ENCODE assay signal across 1 cellular context in the genomic region with DNA sequence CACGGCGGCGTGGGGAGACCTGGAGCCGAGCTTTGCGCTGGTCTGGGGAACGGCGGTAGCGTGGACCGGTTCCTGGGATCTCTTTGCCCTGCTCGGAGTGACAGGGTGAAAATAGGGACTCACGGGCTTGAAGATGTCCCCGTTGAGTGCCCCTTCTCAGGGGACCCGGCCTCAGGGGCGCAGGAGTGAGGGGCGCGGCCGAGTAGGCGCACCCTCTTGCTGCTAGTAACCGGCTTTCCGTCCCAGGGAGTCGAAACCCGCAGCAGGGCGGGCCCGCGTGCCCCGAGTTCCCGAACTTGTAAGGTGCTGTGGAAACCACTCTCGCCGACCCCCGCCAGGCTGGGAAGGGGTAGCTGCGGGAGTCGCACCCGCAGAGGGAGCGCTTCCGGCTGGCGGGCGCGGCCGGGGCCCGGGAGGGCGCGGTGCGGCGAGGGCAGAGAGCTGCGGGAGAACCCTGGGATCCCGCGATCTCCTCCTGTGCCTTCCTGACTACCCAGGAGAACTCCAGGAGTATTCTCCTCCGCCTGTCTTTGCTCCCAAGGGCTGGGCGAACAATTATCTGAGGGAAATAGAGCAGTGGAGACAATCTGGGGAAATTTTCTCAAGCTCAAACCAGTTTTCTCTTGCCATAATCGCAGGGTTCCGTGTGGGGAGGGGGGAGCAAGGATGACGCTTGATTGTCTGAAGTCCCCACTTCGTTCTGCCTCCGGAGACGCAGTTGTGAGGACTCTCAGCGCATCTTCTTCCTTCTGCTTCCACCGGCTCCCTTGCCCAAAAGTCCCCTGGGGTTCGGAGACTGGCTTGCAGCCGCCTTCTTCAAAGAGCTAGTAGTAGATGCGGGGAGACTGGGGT.
A peak's percentile ranks its signal among the peaks of the same experiment; 100 is the strongest.
TF ChIP-seq lines count a peak whose summit lies in the region.

No MANE protein-coding gene starts in this region.

TF ChIP-seq in GM23338, 12 proteins besides CTCF, POLR2A, EP300 and RAD21 (continued from another document):
- TF ChIP-seq, protein P1, sequence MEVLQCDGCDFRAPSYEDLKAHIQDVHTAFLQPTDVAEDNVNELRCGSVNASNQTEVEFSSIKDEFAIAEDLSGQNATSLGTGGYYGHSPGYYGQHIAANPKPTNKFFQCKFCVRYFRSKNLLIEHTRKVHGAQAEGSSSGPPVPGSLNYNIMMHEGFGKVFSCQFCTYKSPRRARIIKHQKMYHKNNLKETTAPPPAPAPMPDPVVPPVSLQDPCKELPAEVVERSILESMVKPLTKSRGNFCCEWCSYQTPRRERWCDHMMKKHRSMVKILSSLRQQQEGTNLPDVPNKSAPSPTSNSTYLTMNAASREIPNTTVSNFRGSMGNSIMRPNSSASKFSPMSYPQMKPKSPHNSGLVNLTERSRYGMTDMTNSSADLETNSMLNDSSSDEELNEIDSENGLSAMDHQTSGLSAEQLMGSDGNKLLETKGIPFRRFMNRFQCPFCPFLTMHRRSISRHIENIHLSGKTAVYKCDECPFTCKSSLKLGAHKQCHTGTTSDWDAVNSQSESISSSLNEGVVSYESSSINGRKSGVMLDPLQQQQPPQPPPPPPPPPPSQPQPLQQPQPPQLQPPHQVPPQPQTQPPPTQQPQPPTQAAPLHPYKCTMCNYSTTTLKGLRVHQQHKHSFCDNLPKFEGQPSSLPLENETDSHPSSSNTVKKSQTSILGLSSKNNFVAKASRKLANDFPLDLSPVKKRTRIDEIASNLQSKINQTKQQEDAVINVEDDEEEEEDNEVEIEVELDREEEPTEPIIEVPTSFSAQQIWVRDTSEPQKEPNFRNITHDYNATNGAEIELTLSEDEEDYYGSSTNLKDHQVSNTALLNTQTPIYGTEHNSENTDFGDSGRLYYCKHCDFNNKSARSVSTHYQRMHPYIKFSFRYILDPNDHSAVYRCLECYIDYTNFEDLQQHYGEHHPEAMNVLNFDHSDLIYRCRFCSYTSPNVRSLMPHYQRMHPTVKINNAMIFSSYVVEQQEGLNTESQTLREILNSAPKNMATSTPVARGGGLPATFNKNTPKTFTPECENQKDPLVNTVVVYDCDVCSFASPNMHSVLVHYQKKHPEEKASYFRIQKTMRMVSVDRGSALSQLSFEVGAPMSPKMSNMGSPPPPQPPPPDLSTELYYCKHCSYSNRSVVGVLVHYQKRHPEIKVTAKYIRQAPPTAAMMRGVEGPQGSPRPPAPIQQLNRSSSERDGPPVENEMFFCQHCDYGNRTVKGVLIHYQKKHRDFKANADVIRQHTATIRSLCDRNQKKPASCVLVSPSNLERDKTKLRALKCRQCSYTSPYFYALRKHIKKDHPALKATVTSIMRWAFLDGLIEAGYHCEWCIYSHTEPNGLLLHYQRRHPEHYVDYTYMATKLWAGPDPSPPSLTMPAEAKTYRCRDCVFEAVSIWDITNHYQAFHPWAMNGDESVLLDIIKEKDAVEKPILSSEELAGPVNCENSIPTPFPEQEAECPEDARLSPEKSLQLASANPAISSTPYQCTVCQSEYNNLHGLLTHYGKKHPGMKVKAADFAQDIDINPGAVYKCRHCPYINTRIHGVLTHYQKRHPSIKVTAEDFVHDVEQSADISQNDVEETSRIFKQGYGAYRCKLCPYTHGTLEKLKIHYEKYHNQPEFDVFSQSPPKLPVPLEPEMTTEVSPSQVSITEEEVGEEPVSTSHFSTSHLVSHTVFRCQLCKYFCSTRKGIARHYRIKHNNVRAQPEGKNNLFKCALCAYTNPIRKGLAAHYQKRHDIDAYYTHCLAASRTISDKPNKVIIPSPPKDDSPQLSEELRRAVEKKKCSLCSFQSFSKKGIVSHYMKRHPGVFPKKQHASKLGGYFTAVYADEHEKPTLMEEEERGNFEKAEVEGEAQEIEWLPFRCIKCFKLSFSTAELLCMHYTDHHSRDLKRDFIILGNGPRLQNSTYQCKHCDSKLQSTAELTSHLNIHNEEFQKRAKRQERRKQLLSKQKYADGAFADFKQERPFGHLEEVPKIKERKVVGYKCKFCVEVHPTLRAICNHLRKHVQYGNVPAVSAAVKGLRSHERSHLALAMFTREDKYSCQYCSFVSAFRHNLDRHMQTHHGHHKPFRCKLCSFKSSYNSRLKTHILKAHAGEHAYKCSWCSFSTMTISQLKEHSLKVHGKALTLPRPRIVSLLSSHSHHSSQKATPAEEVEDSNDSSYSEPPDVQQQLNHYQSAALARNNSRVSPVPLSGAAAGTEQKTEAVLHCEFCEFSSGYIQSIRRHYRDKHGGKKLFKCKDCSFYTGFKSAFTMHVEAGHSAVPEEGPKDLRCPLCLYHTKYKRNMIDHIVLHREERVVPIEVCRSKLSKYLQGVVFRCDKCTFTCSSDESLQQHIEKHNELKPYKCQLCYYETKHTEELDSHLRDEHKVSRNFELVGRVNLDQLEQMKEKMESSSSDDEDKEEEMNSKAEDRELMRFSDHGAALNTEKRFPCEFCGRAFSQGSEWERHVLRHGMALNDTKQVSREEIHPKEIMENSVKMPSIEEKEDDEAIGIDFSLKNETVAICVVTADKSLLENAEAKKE (CRISPR knock-in tag; IDR thresholded peaks at IDR 0.05) = no peak
- TF ChIP-seq NANOG (IDR thresholded peaks at IDR 0.05; ENCODE audit: borderline replicate concordance) = no peak
- TF ChIP-seq EZH2 (IDR thresholded peaks at IDR 0.05; ENCODE audit: low read depth, unreplicated experiment) = peak; percentile 82
